19 cellular contexts compared by ENCODE assay signal in genomic region chr7:79137942-79138341, GRCh38.
DNase-seq lines count a peak whose midpoint lies in the region; ATAC-seq and TF ChIP-seq lines count a peak whose summit lies in the region.
"Had no signal": no experiment of that assay in that cellular context is flagged by ENCODE, and none has a peak within 500 bp of the region (broad histone marks: within the 10 kb centered on the region; RNA-seq: fewer than 3 reads in every experiment).

No MANE protein-coding gene starts in this region.

- TF ChIP-seq CTCF in GM12865 (IDR thresholded peaks at IDR 0.05; ENCODE audit: insufficient read depth, low read depth, low read length, missing control alignments) (no peak), brain microvascular endothelial cell (IDR thresholded peaks at IDR 0.05; ENCODE audit: low read depth, low read length, missing control alignments) (no peak), osteoblast (IDR thresholded peaks at IDR 0.05; ENCODE audit: extremely low read depth, low read depth, low read length) (no peak)

- H3K79me2 ChIP-seq in osteoblast (ENCODE audit: insufficient read depth, low read length): no peaks in the 10 kb centered on the region

- H2AFZ ChIP-seq in osteoblast (ENCODE audit: low read length): no peak overlapping the region

- no peaks in the 10 kb centered on the region for H4K20me1 ChIP-seq in osteoblast (ENCODE audit: insufficient read depth, low read length)

- no peaks in the 10 kb centered on the region for H3K9me3 ChIP-seq in osteoblast (ENCODE audit: low read depth, low read length)
- H3K9me3 ChIP-seq: ascending aorta, right atrium auricular region had no signal

- ATAC-seq in GM19023 (IDR thresholded peaks at IDR 0.05; ENCODE audit: unreplicated experiment): no peak
- ATAC-seq: K562, left cardiac atrium, Right ventricle myocardium inferior had no signal

- H3K27me3 ChIP-seq in brain microvascular endothelial cell (replicated peaks): no peaks in the 10 kb centered on the region
- no peaks in the 10 kb centered on the region for H3K27me3 ChIP-seq in osteoblast (ENCODE audit: insufficient read depth, low read length)
- H3K27me3 ChIP-seq: ascending aorta, right atrium auricular region had no signal

- H3K4me1 ChIP-seq in osteoblast (ENCODE audit: insufficient read depth, low read length): peaks cover 5% of the 10 kb centered on the region
- H3K4me1 ChIP-seq: ascending aorta, right atrium auricular region had no signal

- no peaks in the 10 kb centered on the region for H3K36me3 ChIP-seq in brain microvascular endothelial cell (replicated peaks)
- H3K36me3 ChIP-seq in osteoblast (ENCODE audit: insufficient read depth, low read length): no peaks in the 10 kb centered on the region
- H3K36me3 ChIP-seq: ascending aorta, right atrium auricular region had no signal

- no peak overlapping the region for H3K27ac ChIP-seq in brain microvascular endothelial cell
- no peak overlapping the region for H3K27ac ChIP-seq in osteoblast (ENCODE audit: low read depth, low read length)
- H3K27ac ChIP-seq: ascending aorta, epithelial cell of prostate, right atrium auricular region had no signal

- H3K4me2 ChIP-seq in osteoblast (ENCODE audit: insufficient read depth, low read length): no peak overlapping the region

- DNase-seq in GM12865 (ENCODE audit: low read depth) (peak; percentile 0), MV-4-11 (lab: John Stamatoyannopoulos, UW) (peak; percentile 21), brain microvascular endothelial cell (peak; percentile 64), osteoblast (ENCODE audit: insufficient read length, low spot score, missing footprints) (peak; percentile 36), COLO668 (lab: John Stamatoyannopoulos, UW; ENCODE audit: unreplicated experiment) (no peak), AML-193 (lab: John Stamatoyannopoulos, UW) (no peak)
- DNase-seq: activated gamma-delta T cell; Calu3; hippocampal formation; left cardiac atrium; midbrain; NCI-H1417 treated with DMSO at 0.1 percent for 48 hours; stimulated activated CD4-positive, alpha-beta T cell treated with anti-CD3 and anti-CD28 coated beads, Interleukin-2, amount 100 ng/mL, for 24 hours had no signal

- H3K4me3 ChIP-seq in GM12865 (ENCODE audit: low read depth, low read length) (no peak overlapping the region), brain microvascular endothelial cell (ENCODE audit: low read depth, low read length) (no peak overlapping the region), osteoblast (ENCODE audit: insufficient read depth, low read length) (no peak overlapping the region)
- H3K4me3 ChIP-seq: ascending aorta, K562, right atrium auricular region had no signal

- in situ Hi-C loops in brain microvascular endothelial cell (cut with HindIII; ENCODE audit: low pct_ligation_motif_present, low sequenced_read_pairs): no loop called here

Comparison
In these comparisons a context has a peak if more than half of its experiments do, and no peak if none do; other contexts are left out.
1. DNase-seq: peak in GM12865 (single experiment), MV-4-11 (single experiment), brain microvascular endothelial cell (single experiment) and osteoblast (single experiment); none in COLO668 (single experiment) and AML-193 (0 of 2).